ENCODE assay signal across 25 cellular contexts in genomic region chr6:95084867-95085266, GRCh38.
DNase-seq lines count a peak whose midpoint lies in the region; ATAC-seq and TF ChIP-seq lines count a peak whose summit lies in the region.
"Had no signal": no experiment of that assay in that cellular context is flagged by ENCODE, and none has a peak within 500 bp of the region (broad histone marks: within the 10 kb centered on the region; RNA-seq: fewer than 3 reads in every experiment).

No MANE protein-coding gene starts in this region.

- H3K4me3 Mint-ChIP-seq in chondrocyte (ENCODE audit: unreplicated experiment) (no peak overlapping the region), osteocyte (ENCODE audit: unreplicated experiment) (no peak overlapping the region)
- H3K4me3 Mint-ChIP-seq: CD4-positive, alpha-beta memory T cell had no signal

- H3K36me3 Mint-ChIP-seq in chondrocyte (ENCODE audit: low read depth), result no peaks in the 10 kb centered on the region
- no peaks in the 10 kb centered on the region for H3K36me3 Mint-ChIP-seq in osteocyte (ENCODE audit: unreplicated experiment)
- H3K36me3 Mint-ChIP-seq: CD4-positive, alpha-beta memory T cell had no signal

- TF ChIP-seq CTCF in chondrocyte (IDR thresholded peaks at IDR 0.05) (no peak), lower lobe of right lung (IDR thresholded peaks at IDR 0.05) (no peak), upper lobe of right lung (IDR thresholded peaks at IDR 0.05) (no peak), osteocyte (IDR thresholded peaks at IDR 0.05) (no peak)

- no peaks in the 10 kb centered on the region for H3K27me3 ChIP-seq in lower lobe of right lung (ENCODE audit: low read depth)
- H3K27me3 ChIP-seq in upper lobe of right lung, result no peaks in the 10 kb centered on the region
- H3K27me3 ChIP-seq: BLaER1 treated with 17β-estradiol and CSF1 and Interleukin-3, amounts not matched to agents 10 nM and 100 nM; SJSA1 had no signal

- H3K9me3 Mint-ChIP-seq in chondrocyte (ENCODE audit: low read depth), result no peaks in the 10 kb centered on the region
- no peaks in the 10 kb centered on the region for H3K9me3 Mint-ChIP-seq in osteocyte (ENCODE audit: unreplicated experiment)

- H3K4me3 ChIP-seq in lower lobe of right lung (no peak overlapping the region), upper lobe of right lung (no peak overlapping the region)
- H3K4me3 ChIP-seq: BLaER1 treated with 17β-estradiol and CSF1 and Interleukin-3, amounts not matched to agents 10 nM and 100 nM; GM23248; SJSA1 had no signal

- no peaks in the 10 kb centered on the region for H3K27me3 Mint-ChIP-seq in chondrocyte (ENCODE audit: low read depth)
- H3K27me3 Mint-ChIP-seq in osteocyte (ENCODE audit: unreplicated experiment), result peaks cover 4% of the 10 kb centered on the region
- H3K27me3 Mint-ChIP-seq: CD4-positive, alpha-beta memory T cell had no signal

- no peaks in the 10 kb centered on the region for H3K36me3 ChIP-seq in lower lobe of right lung
- H3K36me3 ChIP-seq in upper lobe of right lung, result no peaks in the 10 kb centered on the region
- H3K36me3 ChIP-seq: BLaER1 treated with 17β-estradiol and CSF1 and Interleukin-3, amounts not matched to agents 10 nM and 100 nM; SJSA1 had no signal

- peak; percentile 56 for DNase-seq in Right ventricle myocardium inferior (ENCODE audit: missing footprints)
- DNase-seq in left cardiac atrium, result no peak
- DNase-seq in chondrocyte (ENCODE audit: low spot score), result peak; percentile 81
- no peak for DNase-seq in lower lobe of right lung
- peak; percentile 49 for DNase-seq in upper lobe of right lung
- no peak for DNase-seq in NK-92 (lab: John Stamatoyannopoulos, UW; ENCODE audit: unreplicated experiment)
- DNase-seq in osteocyte (ENCODE audit: extremely low spot score, unreplicated experiment), result no peak
- DNase-seq: 8988T; Caco-2; CD4-positive, alpha-beta memory T cell; DMS 273 treated with DMSO at 0.1 percent for 48 hours; DMS79 treated with DMSO at 0.1 percent for 48 hours; GM23248; IMR-90; NCI-H1105; NCI-H146; NCI-H2029; NCI-H226; NCI-H510A treated with DMSO at 0.1 percent for 48 hours; NCI-H774 had no signal

- ATAC-seq in Right ventricle myocardium inferior (no peak), left cardiac atrium (no peak), lower lobe of right lung (peak; percentile 36 to 43), upper lobe of right lung (peak; percentile 54), GM21619 (IDR thresholded peaks at IDR 0.05; ENCODE audit: unreplicated experiment) (no peak)
- ATAC-seq: Panc1 had no signal

- H3K27ac Mint-ChIP-seq in chondrocyte (ENCODE audit: unreplicated experiment) (no peak overlapping the region), osteocyte (ENCODE audit: unreplicated experiment) (no peak overlapping the region)

- no peak overlapping the region for H3K27ac ChIP-seq in lower lobe of right lung
- no peak overlapping the region for H3K27ac ChIP-seq in upper lobe of right lung
- H3K27ac ChIP-seq: BLaER1 treated with 17β-estradiol and CSF1 and Interleukin-3, amounts not matched to agents 10 nM and 100 nM; GM23248; KMS-11; SJSA1 had no signal

- peaks cover 8% of the 10 kb centered on the region for H3K4me1 Mint-ChIP-seq in chondrocyte (ENCODE audit: low read depth)
- H3K4me1 Mint-ChIP-seq in osteocyte (ENCODE audit: unreplicated experiment), result peaks cover 8% of the 10 kb centered on the region
- H3K4me1 Mint-ChIP-seq: CD4-positive, alpha-beta memory T cell had no signal

- H3K9me3 ChIP-seq in lower lobe of right lung (no peaks in the 10 kb centered on the region), upper lobe of right lung (no peaks in the 10 kb centered on the region)
- H3K9me3 ChIP-seq: Caco-2, SJSA1 had no signal

- intact Hi-C loops in Right ventricle myocardium inferior (cut with DNase I) (no loop called here), left cardiac atrium (cut with DNase I) (no loop called here), lower lobe of right lung (cut with DNase I) (no loop called here), upper lobe of right lung (cut with DNase I) (no loop called here)

- no peaks in the 10 kb centered on the region for H3K4me1 ChIP-seq in lower lobe of right lung
- no peaks in the 10 kb centered on the region for H3K4me1 ChIP-seq in upper lobe of right lung
- H3K4me1 ChIP-seq: BLaER1 treated with 17β-estradiol and CSF1 and Interleukin-3, amounts not matched to agents 10 nM and 100 nM; Caco-2; SJSA1 had no signal

Comparison
In these comparisons a context has a peak if more than half of its experiments do, and no peak if none do; other contexts are left out.
1. DNase-seq: peak in Right ventricle myocardium inferior (single experiment), chondrocyte (single experiment) and upper lobe of right lung (single experiment); none in left cardiac atrium (single experiment), lower lobe of right lung (single experiment), NK-92 (single experiment) and osteocyte (single experiment).
2. ATAC-seq: peak in lower lobe of right lung (2 of 2) and upper lobe of right lung (single experiment); none in Right ventricle myocardium inferior (single experiment), left cardiac atrium (0 of 2) and GM21619 (single experiment).